Comparison of ENCODE assay signal across 33 cellular contexts in genomic region chr1:1867164-1867563, GRCh38. TPM values are rescaled to one million over a fixed set of nuclear protein-coding genes. Genes with fewer than 3 reads are reported as not detected.
"Had no signal": no experiment of that assay in that cellular context is flagged by ENCODE, and none has a peak within 500 bp of the region (broad histone marks: within the 10 kb centered on the region; RNA-seq: fewer than 3 reads in every experiment).

No MANE protein-coding gene starts in this region.

- H3K27me3 ChIP-seq: ascending aorta, breast epithelium, cardiac muscle cell, dorsolateral prefrontal cortex, esophagus muscularis mucosa, foreskin keratinocyte, gastroesophageal sphincter had no signal

- H3K4me1 ChIP-seq: foreskin keratinocyte had no signal

- H3K27me3 Mint-ChIP-seq: activated CD4-positive, alpha-beta memory T cell treated with anti-CD3 and anti-CD28 coated beads, Interleukin-2, amount 10 ng/mL, durations not matched to agents 7 days and 5 days; activated CD4-positive, alpha-beta T cell treated with anti-CD3 and anti-CD28 coated beads for 36 hours; activated CD4-positive, alpha-beta T cell treated with anti-CD3 and anti-CD28 coated beads, Interleukin-2, amount 10 ng/mL, durations not matched to agents 7 days and 5 days; activated naive CD4-positive, alpha-beta T cell treated with anti-CD3 and anti-CD28 coated beads, Interleukin-2, amount 10 ng/mL, durations not matched to agents 7 days and 5 days; activated naive CD8-positive, alpha-beta T cell treated with anti-CD3 and anti-CD28 coated beads, Interleukin-2, amount 10 ng/mL, durations not matched to agents 7 days and 5 days; central memory CD8-positive, alpha-beta T cell; dendritic cell treated with granulocyte-macrophage colony-stimulating factor and Interleukin-4, amounts not matched to agents 40 ng/mL and 50 ng/mL, for 4 days; T-helper 17 cell had no signal

- H3K4me3 ChIP-seq: ascending aorta, breast epithelium, cardiac muscle cell, coronary artery, dorsolateral prefrontal cortex, esophagus muscularis mucosa, gastroesophageal sphincter had no signal

- H3K27ac Mint-ChIP-seq: activated CD4-positive, alpha-beta memory T cell treated with anti-CD3 and anti-CD28 coated beads, Interleukin-2, amount 10 ng/mL, durations not matched to agents 7 days and 5 days; activated CD4-positive, alpha-beta T cell treated with anti-CD3 and anti-CD28 coated beads for 36 hours; activated CD4-positive, alpha-beta T cell treated with anti-CD3 and anti-CD28 coated beads, Interleukin-2, amount 10 ng/mL, durations not matched to agents 7 days and 5 days; activated naive CD4-positive, alpha-beta T cell treated with anti-CD3 and anti-CD28 coated beads, Interleukin-2, amount 10 ng/mL, durations not matched to agents 7 days and 5 days; activated naive CD8-positive, alpha-beta T cell treated with anti-CD3 and anti-CD28 coated beads, Interleukin-2, amount 10 ng/mL, durations not matched to agents 7 days and 5 days; activated T-helper 1 cell treated with anti-CD3 and anti-CD28 coated beads, Interleukin-12 subunit alpha, Interleukin-12 subunit beta, Interleukin-2, Interleukin-4 antibody, amounts not matched to agents 30 ng/mL and 10 ng/mL and 1 ng/mL, durations not matched to agents 14 hours and 24 hours and 36 hours; brain; dendritic cell treated with granulocyte-macrophage colony-stimulating factor and Interleukin-4, amounts not matched to agents 40 ng/mL and 50 ng/mL, for 4 days; T-helper 2 cell treated with Interferon-gamma antibody and Interleukin-4, amounts not matched to agents 5 μg/mL and 100 μg/mL, for 36 hours had no signal

- H3K27ac ChIP-seq: ascending aorta, breast epithelium, cardiac muscle cell, coronary artery, dorsolateral prefrontal cortex, esophagus muscularis mucosa, foreskin keratinocyte, gastroesophageal sphincter had no signal

- H3K9me3 Mint-ChIP-seq: activated CD4-positive, alpha-beta memory T cell treated with anti-CD3 and anti-CD28 coated beads, Interleukin-2, amount 10 ng/mL, durations not matched to agents 7 days and 5 days; activated CD4-positive, alpha-beta T cell treated with anti-CD3 and anti-CD28 coated beads, Interleukin-2, amount 10 ng/mL, durations not matched to agents 7 days and 5 days; activated naive CD4-positive, alpha-beta T cell treated with anti-CD3 and anti-CD28 coated beads, Interleukin-2, amount 10 ng/mL, durations not matched to agents 7 days and 5 days; activated naive CD4-positive, alpha-beta T cell treated with anti-CD3 and anti-CD28 coated beads, Interleukin-2, amount 50 U/mL, for 72 hours; activated T-cell treated with anti-CD3 and anti-CD28 coated beads, Interleukin-2, amount 50 U/mL, for 4 hours; activated T-helper 1 cell treated with anti-CD3 and anti-CD28 coated beads, Interleukin-12 subunit alpha, Interleukin-12 subunit beta, Interleukin-2, Interleukin-4 antibody, amounts not matched to agents 30 ng/mL and 10 ng/mL and 1 ng/mL, durations not matched to agents 14 hours and 24 hours and 36 hours; central memory CD8-positive, alpha-beta T cell; dendritic cell treated with granulocyte-macrophage colony-stimulating factor and Interleukin-4, amounts not matched to agents 40 ng/mL and 50 ng/mL, for 4 days; T-helper 2 cell treated with Interferon-gamma antibody and Interleukin-4, amounts not matched to agents 5 μg/mL and 100 μg/mL, for 36 hours had no signal

- H3K4me3 Mint-ChIP-seq: activated CD4-positive, alpha-beta memory T cell treated with anti-CD3 and anti-CD28 coated beads, Interleukin-2, amount 10 ng/mL, durations not matched to agents 7 days and 5 days; activated CD4-positive, alpha-beta T cell treated with anti-CD3 and anti-CD28 coated beads for 36 hours; activated CD4-positive, alpha-beta T cell treated with anti-CD3 and anti-CD28 coated beads, Interleukin-2, amount 10 ng/mL, durations not matched to agents 7 days and 5 days; activated naive CD4-positive, alpha-beta T cell treated with anti-CD3 and anti-CD28 coated beads, Interleukin-2, amount 10 ng/mL, durations not matched to agents 7 days and 5 days; activated naive CD8-positive, alpha-beta T cell treated with anti-CD3 and anti-CD28 coated beads, Interleukin-2, amount 10 ng/mL, durations not matched to agents 7 days and 5 days; activated T-cell treated with anti-CD3 and anti-CD28 coated beads, Interleukin-2, amount 50 U/mL, for 4 hours; activated T-helper 1 cell treated with anti-CD3 and anti-CD28 coated beads, Interleukin-12 subunit alpha, Interleukin-12 subunit beta, Interleukin-2, Interleukin-4 antibody, amounts not matched to agents 30 ng/mL and 10 ng/mL and 1 ng/mL, durations not matched to agents 14 hours and 24 hours and 36 hours; brain; central memory CD8-positive, alpha-beta T cell; dendritic cell treated with granulocyte-macrophage colony-stimulating factor and Interleukin-4, amounts not matched to agents 40 ng/mL and 50 ng/mL, for 4 days; T-helper 17 cell; T-helper 2 cell treated with Interferon-gamma antibody and Interleukin-4, amounts not matched to agents 5 μg/mL and 100 μg/mL, for 36 hours had no signal

- H3K36me3 ChIP-seq: ascending aorta, breast epithelium, cardiac muscle cell, esophagus muscularis mucosa, gastroesophageal sphincter had no signal

- H3K9me3 ChIP-seq: ascending aorta, breast epithelium, esophagus muscularis mucosa, gastroesophageal sphincter had no signal

- DNase-seq: activated CD4-positive, alpha-beta memory T cell treated with anti-CD3 and anti-CD28 coated beads, Interleukin-2, amount 10 ng/mL, durations not matched to agents 7 days and 5 days; activated CD4-positive, alpha-beta T cell treated with anti-CD3 and anti-CD28 coated beads for 36 hours; activated CD4-positive, alpha-beta T cell treated with anti-CD3 and anti-CD28 coated beads, Interleukin-2, amount 10 ng/mL, durations not matched to agents 7 days and 5 days; activated CD4-positive, alpha-beta T cell treated with anti-CD3 and anti-CD28 coated beads, Interleukin-2, amount 50 U/mL, for 4 hours; activated CD4-positive, CD25-positive, alpha-beta regulatory T cell; activated CD4-positive, CD25-positive, alpha-beta regulatory T cell treated with anti-CD3 and anti-CD28 coated beads, Interleukin-2, amount 50 U/mL, for 72 hours; activated CD8-positive, alpha-beta memory T cell treated with anti-CD3 and anti-CD28 coated beads, Interleukin-2, amount 50 U/mL, for 48 hours; activated gamma-delta T cell; activated naive CD4-positive, alpha-beta T cell; activated naive CD4-positive, alpha-beta T cell treated with anti-CD3 and anti-CD28 coated beads, Interleukin-2, amount 10 ng/mL, durations not matched to agents 7 days and 5 days; activated naive CD8-positive, alpha-beta T cell treated with anti-CD3 and anti-CD28 coated beads, Interleukin-2, amount 10 ng/mL, durations not matched to agents 7 days and 5 days; activated T-cell treated with anti-CD3 and anti-CD28 coated beads for 4 hours; activated T-cell treated with anti-CD3 and anti-CD28 coated beads, Interleukin-2, amount 50 U/mL, for 4 hours; dorsolateral prefrontal cortex; effector memory CD4-positive, alpha-beta T cell; erythroblast; foreskin keratinocyte; hippocampal formation; T-helper 1 cell; T-helper 17 cell; T1000 had no signal

- ATAC-seq: activated CD4-positive, alpha-beta T cell treated with anti-CD3 and anti-CD28 coated beads for 36 hours; activated naive CD4-positive, alpha-beta T cell treated with anti-CD3 and anti-CD28 coated beads, Interleukin-2, amount 50 U/mL, for 72 hours; activated T-cell treated with anti-CD3 and anti-CD28 coated beads, Interleukin-2, amount 50 U/mL, for 4 hours; foreskin keratinocyte; gastroesophageal sphincter; T-helper 17 cell had no signal

RNA-seq across cellular contexts. Expression of gene CALML6, which starts 47.9 kb away (rescaled TPM):
- total RNA-seq: ascending aorta, esophagus muscularis mucosa, foreskin keratinocyte had no signal

RNA-seq across cellular contexts. Expression of gene TMEM52, which starts 51.9 kb away (rescaled TPM):
- total RNA-seq: activated CD4-positive, alpha-beta memory T cell treated with anti-CD3 and anti-CD28 coated beads, Interleukin-2, amount 10 ng/mL, durations not matched to agents 7 days and 5 days; activated CD4-positive, alpha-beta T cell treated with anti-CD3 and anti-CD28 coated beads, Interleukin-2, amount 10 ng/mL, durations not matched to agents 7 days and 5 days; activated naive CD8-positive, alpha-beta T cell treated with anti-CD3 and anti-CD28 coated beads, Interleukin-2, amount 10 ng/mL, durations not matched to agents 7 days and 5 days; ascending aorta had no signal
